Comparison of ENCODE assay signal across 7 cellular contexts in the genomic region with DNA sequence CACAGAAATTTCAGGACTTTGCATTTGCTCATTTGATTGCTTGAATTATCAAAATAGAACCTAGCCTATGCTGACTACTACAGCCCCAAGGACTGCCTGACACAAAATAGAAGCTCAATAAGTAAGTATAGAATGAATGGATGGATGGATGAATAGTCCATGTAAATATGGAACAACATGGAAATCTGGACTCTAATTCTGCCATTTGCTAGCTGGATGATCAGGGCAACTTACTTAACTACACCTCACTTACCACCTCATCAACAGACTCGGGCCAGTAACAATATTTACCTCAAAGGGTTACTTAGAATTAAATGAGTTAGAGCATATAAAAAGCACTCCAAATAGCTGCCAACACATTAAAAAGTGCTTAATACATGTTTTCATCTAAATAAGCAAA.
"Had no signal": no experiment of that assay in that cellular context is flagged by ENCODE, and none has a peak within 500 bp of the region (broad histone marks: within the 10 kb centered on the region; RNA-seq: fewer than 3 reads in every experiment).

No MANE protein-coding gene starts in this region.

- DNase-seq: H9, HCEC 1CT, HFFc6 had no signal

- H3K27ac ChIP-seq: HL-60 had no signal

- H3K27me3 Mint-ChIP-seq: IgD-negative memory B cell had no signal

- H3K4me3 Mint-ChIP-seq: GM23338, H9, HFFc6, IgD-negative memory B cell had no signal

- H3K4me2 ChIP-seq: GM23338 had no signal

- H2AFZ ChIP-seq: GM23338 had no signal

- ATAC-seq: GM23338, HepG2 had no signal

- H3K4me3 ChIP-seq: GM23338 had no signal

- H3K4me1 Mint-ChIP-seq: H9, IgD-negative memory B cell had no signal

- H3K27ac Mint-ChIP-seq: GM23338, H9, HFFc6, IgD-negative memory B cell had no signal
